1 cellular context compared by ENCODE assay signal in the genomic region with DNA sequence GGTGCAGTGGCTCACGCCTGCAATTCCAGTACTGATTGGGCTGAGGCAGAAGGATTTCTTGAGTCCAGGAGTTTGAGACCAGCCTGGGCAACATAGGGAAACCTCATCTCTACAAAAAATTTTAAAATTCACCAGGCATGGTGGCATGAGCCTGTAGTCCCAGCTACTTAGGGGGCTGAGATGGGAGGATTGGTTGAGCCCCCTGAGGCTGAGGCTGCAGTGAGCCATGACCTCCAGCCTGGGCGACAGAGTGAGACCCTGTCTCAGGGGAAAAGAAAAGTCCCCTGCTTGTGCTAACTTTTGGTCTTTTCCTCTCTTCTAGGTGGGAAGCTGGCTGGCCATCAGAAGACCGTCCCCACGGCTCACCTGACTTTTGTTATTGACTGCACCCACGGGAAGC.
TF ChIP-seq lines count a peak whose summit lies in the region.

No MANE protein-coding gene starts in this region.

TF ChIP-seq in GM12878, 131 proteins besides CTCF, POLR2A, EP300 and RAD21:
- TF ChIP-seq TARDBP (IDR thresholded peaks at IDR 0.05; ENCODE audit: borderline replicate concordance) (no peak), ZBTB40 (IDR thresholded peaks at IDR 0.05; ENCODE audit: borderline replicate concordance) (no peak), REST (IDR thresholded peaks at IDR 0.05; ENCODE audit: low read depth, low read length) (no peak), RBBP5 (conservative IDR thresholded peaks at IDR 0.05) (no peak), MEF2B (IDR thresholded peaks at IDR 0.05; ENCODE audit: partially characterized antibody, poor library complexity, severe bottlenecking) (peak; percentile 34)
- TF ChIP-seq, protein P1, sequence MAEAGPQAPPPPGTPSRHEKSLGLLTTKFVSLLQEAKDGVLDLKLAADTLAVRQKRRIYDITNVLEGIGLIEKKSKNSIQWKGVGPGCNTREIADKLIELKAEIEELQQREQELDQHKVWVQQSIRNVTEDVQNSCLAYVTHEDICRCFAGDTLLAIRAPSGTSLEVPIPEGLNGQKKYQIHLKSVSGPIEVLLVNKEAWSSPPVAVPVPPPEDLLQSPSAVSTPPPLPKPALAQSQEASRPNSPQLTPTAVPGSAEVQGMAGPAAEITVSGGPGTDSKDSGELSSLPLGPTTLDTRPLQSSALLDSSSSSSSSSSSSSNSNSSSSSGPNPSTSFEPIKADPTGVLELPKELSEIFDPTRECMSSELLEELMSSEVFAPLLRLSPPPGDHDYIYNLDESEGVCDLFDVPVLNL (IDR thresholded peaks at IDR 0.05; ENCODE audit: low read depth, low read length): no peak
- TF ChIP-seq, protein P2, sequence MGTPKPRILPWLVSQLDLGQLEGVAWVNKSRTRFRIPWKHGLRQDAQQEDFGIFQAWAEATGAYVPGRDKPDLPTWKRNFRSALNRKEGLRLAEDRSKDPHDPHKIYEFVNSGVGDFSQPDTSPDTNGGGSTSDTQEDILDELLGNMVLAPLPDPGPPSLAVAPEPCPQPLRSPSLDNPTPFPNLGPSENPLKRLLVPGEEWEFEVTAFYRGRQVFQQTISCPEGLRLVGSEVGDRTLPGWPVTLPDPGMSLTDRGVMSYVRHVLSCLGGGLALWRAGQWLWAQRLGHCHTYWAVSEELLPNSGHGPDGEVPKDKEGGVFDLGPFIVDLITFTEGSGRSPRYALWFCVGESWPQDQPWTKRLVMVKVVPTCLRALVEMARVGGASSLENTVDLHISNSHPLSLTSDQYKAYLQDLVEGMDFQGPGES (IDR thresholded peaks at IDR 0.05): no peak
- TF ChIP-seq, protein P3, sequence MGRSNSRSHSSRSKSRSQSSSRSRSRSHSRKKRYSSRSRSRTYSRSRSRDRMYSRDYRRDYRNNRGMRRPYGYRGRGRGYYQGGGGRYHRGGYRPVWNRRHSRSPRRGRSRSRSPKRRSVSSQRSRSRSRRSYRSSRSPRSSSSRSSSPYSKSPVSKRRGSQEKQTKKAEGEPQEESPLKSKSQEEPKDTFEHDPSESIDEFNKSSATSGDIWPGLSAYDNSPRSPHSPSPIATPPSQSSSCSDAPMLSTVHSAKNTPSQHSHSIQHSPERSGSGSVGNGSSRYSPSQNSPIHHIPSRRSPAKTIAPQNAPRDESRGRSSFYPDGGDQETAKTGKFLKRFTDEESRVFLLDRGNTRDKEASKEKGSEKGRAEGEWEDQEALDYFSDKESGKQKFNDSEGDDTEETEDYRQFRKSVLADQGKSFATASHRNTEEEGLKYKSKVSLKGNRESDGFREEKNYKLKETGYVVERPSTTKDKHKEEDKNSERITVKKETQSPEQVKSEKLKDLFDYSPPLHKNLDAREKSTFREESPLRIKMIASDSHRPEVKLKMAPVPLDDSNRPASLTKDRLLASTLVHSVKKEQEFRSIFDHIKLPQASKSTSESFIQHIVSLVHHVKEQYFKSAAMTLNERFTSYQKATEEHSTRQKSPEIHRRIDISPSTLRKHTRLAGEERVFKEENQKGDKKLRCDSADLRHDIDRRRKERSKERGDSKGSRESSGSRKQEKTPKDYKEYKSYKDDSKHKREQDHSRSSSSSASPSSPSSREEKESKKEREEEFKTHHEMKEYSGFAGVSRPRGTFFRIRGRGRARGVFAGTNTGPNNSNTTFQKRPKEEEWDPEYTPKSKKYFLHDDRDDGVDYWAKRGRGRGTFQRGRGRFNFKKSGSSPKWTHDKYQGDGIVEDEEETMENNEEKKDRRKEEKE (IDR thresholded peaks at IDR 0.05): no peak
